In the genomic region with DNA sequence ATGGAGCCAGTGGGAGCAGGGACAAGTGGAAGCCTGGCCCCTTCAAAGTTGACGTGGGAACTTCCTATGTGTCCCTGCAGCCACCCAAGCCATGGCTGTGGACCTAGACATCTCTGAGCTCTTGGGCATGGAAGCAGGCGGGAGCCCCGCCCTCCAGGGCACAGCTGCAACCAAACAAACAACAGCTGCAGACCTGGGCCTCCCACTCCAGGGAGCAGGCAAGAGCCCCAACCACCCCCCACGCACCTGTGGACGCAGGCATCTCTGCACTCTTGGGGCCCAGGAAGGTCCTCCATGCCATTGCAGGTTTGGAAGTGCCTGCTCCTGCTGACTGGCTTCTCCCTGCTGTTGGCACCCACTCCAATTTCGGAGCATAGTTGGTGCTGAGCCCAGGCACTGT, we compare ENCODE assay signal across 35 cellular contexts.
"Had no signal": no experiment of that assay in that cellular context is flagged by ENCODE, and none has a peak within 500 bp of the region (broad histone marks: within the 10 kb centered on the region; RNA-seq: fewer than 3 reads in every experiment).

No MANE protein-coding gene starts in this region.

- DNase-seq: Karpas-422, Kasumi-1, MG63, MM.1S, MV-4-11, NCI-H1048, NCI-H1092, NCI-H1092 treated with DMSO at 0.1 percent for 48 hours, NCI-H1105, NCI-H1105 treated with DMSO at 0.1 percent for 48 hours, NCI-H1417, NCI-H1417 treated with DMSO at 0.1 percent for 48 hours, NCI-H1436, NCI-H1436 treated with DMSO at 0.1 percent for 48 hours, NCI-H146, NCI-H1694, NCI-H1694 treated with DMSO at 0.1 percent for 48 hours, NCI-H187, NCI-H187 treated with DMSO at 0.1 percent for 48 hours, NCI-H1930, NCI-H2029, NCI-H2029 treated with DMSO at 0.1 percent for 48 hours, NCI-H2081, NCI-H2081 treated with DMSO at 0.1 percent for 48 hours, NCI-H2107, NCI-H2171, NCI-H2171 treated with DMSO at 0.1 percent for 48 hours, NCI-H2227 treated with DMSO at 0.1 percent for 48 hours, NCI-H226, NCI-H345, NCI-H446, NCI-H446 treated with DMSO at 0.1 percent for 48 hours, NCI-H510A, NCI-H510A treated with DMSO at 0.1 percent for 48 hours, NCI-H524 had no signal

- H3K4me3 ChIP-seq: MG63 had no signal

- H3K36me3 ChIP-seq: MG63 had no signal

- H3K27me3 ChIP-seq: MG63 had no signal

- H3K9me3 ChIP-seq: MG63 had no signal
